ENCODE assay signal across 5 cellular contexts in the genomic region with DNA sequence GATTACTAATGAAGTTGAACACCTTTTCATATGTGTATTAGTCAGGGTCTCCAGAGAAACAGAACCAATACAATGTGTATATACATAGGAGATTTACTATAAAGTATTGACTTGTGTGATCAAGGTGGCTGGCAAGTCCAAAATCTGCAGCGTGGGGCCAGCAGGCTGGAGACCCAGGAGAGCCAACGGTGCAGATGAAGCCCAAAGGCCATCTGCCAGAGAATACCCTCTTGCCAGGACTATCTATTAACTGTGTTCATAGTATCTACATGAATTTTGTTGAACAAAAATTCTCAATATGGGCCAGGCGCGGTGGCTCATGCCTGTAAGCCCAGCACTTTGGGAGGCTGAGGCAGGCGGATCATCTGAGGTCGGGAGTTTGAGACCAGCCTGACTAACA. TPM values are rescaled to one million over a fixed set of nuclear protein-coding genes. Genes with fewer than 3 reads are reported as not detected.
"Had no signal": no experiment of that assay in that cellular context is flagged by ENCODE, and none has a peak within 500 bp of the region (broad histone marks: within the 10 kb centered on the region; RNA-seq: fewer than 3 reads in every experiment).

No MANE protein-coding gene starts in this region.

RNA-seq across cellular contexts. Expression of a gene that starts 16.4 kb away (rescaled TPM):
- total RNA-seq: suprapubic skin, thoracic aorta, tibial nerve, upper lobe of right lung, urinary bladder had no signal
